8 cellular contexts compared by ENCODE assay signal in genomic region chr19:45152504-45153338, GRCh38. TPM values are rescaled to one million over a fixed set of nuclear protein-coding genes. Genes with fewer than 3 reads are reported as not detected.
A peak's percentile ranks its signal among the peaks of the same experiment; 100 is the strongest.
DNase-seq lines count a peak whose midpoint lies in the region; ATAC-seq lines count a peak whose summit lies in the region.

No MANE protein-coding gene starts in this region.

- no peaks in the 10 kb centered on the region for H3K79me2 ChIP-seq in ACC112 (ENCODE audit: control insufficient read depth, insufficient read depth, low read length, unreplicated experiment)

- H3K4me1 ChIP-seq in ACC112 (ENCODE audit: control insufficient read depth, insufficient read depth, low read length, unreplicated experiment): peaks cover 10% of the 10 kb centered on the region

- no peaks in the 10 kb centered on the region for H3K27me3 ChIP-seq in ACC112 (ENCODE audit: insufficient read depth, low read length)

- peak overlapping the region; percentile 73 for H3K4me3 ChIP-seq in ACC112 (ENCODE audit: low read depth, low read length)

- no peak overlapping the region for H2AFZ ChIP-seq in ACC112 (ENCODE audit: low read length, unreplicated experiment)

- peak; percentile 64 for ATAC-seq in Right ventricle myocardium superior (ENCODE audit: poor library complexity)
- peak; percentile 67 for ATAC-seq in sciatic nerve
- ATAC-seq in HG02884 (IDR thresholded peaks at IDR 0.05; ENCODE audit: unreplicated experiment): no peak

- peak in 75 of 76 experiments; percentile 39 to 97 (median 75) for DNase-seq in HUDEP-2 (lab: John Stamatoyannopoulos, UW; ENCODE audit: unreplicated experiment in 76 of 76)
- peak; percentile 37 for DNase-seq in activated gamma-delta T cell (lab: John Stamatoyannopoulos, UW)
- DNase-seq in Right ventricle myocardium superior: peak; percentile 68
- DNase-seq in sciatic nerve (ENCODE audit: low spot score): no peak
- no peak for DNase-seq in SK-N-DZ (ENCODE audit: low spot score)
- no peak for DNase-seq in amniotic stem cell (lab: John Stamatoyannopoulos, UW)

- intact Hi-C loops in Right ventricle myocardium superior (cut with DNase I): no loop called here
- intact Hi-C loops in sciatic nerve (cut with DNase I): no loop called here

- H3K27ac ChIP-seq in ACC112 (ENCODE audit: low read depth, low read length): no peak overlapping the region; the same call in 1 of the 2 replicates

- no peaks in the 10 kb centered on the region for H3K36me3 ChIP-seq in ACC112 (ENCODE audit: insufficient read depth, low read length)

RNA-seq across cellular contexts. Expression of gene NKPD1, which starts 8.1 kb away (rescaled TPM):
- not detected for total RNA-seq in Right ventricle myocardium superior
- not detected for total RNA-seq in sciatic nerve
- 0.09 TPM in 1 of 2 replicates, not detected in the other for polyA plus RNA-seq in SK-N-DZ (2014; cell fraction: cytosol; rRNA removed)
- polyA plus RNA-seq in SK-N-DZ (2014; cell fraction: nucleus; rRNA removed): 0.71 and 0.88 TPM in 2 replicates

RNA-seq across cellular contexts. Expression of gene TRAPPC6A, which starts 25.3 kb away (rescaled TPM):
- total RNA-seq in Right ventricle myocardium superior: 15.0 TPM
- total RNA-seq in sciatic nerve: 20.8 TPM
- 54.8 and 79.2 TPM in 2 replicates for polyA plus RNA-seq in SK-N-DZ (2014; cell fraction: cytosol; rRNA removed)
- 44.0 and 72.4 TPM in 2 replicates for polyA plus RNA-seq in SK-N-DZ (2014; cell fraction: nucleus; rRNA removed)

RNA-seq across cellular contexts. Expression of gene BLOC1S3, which starts 25.9 kb away (rescaled TPM):
- total RNA-seq in Right ventricle myocardium superior (3.6 TPM), sciatic nerve (13.0 TPM)
- polyA plus RNA-seq in SK-N-DZ (2014; cell fraction: cytosol; rRNA removed): 4.8 and 6.0 TPM in 2 replicates
- 3.1 and 12.5 TPM in 2 replicates for polyA plus RNA-seq in SK-N-DZ (2014; cell fraction: nucleus; rRNA removed)

RNA-seq across cellular contexts. Expression of gene PPP1R37, which starts 59.7 kb away (rescaled TPM):
- 13.7 TPM for total RNA-seq in Right ventricle myocardium superior
- total RNA-seq in sciatic nerve: 19.3 TPM
- polyA plus RNA-seq in SK-N-DZ (2014; cell fraction: cytosol; rRNA removed): 22.6 and 24.6 TPM in 2 replicates
- 87.5 and 92.9 TPM in 2 replicates for polyA plus RNA-seq in SK-N-DZ (2014; cell fraction: nucleus; rRNA removed)

Comparison
In these comparisons a context has a peak if more than half of its experiments do, and no peak if none do; other contexts are left out.
1. DNase-seq: peak in HUDEP-2 (75 of 76), activated gamma-delta T cell (single experiment) and Right ventricle myocardium superior (single experiment); none in sciatic nerve (single experiment), SK-N-DZ (single experiment) and amniotic stem cell (single experiment).